ENCODE assay signal across 7 cellular contexts in genomic region chr6:18122128-18123093, GRCh38. TPM values are rescaled to one million over a fixed set of nuclear protein-coding genes. Genes with fewer than 3 reads are reported as not detected.
DNase-seq lines count a peak whose midpoint lies in the region; ATAC-seq and TF ChIP-seq lines count a peak whose summit lies in the region.

TSS of gene NHLRC1 (minus strand) at chr6:18122677. CDS start at chr6:18122606, 71 bp downstream.

- H3K27ac Mint-ChIP-seq in endothelial cell (ENCODE audit: unreplicated experiment) = no peak within 1 kb of the TSS

- no peak within 1 kb of the TSS for H3K27ac ChIP-seq in mesodermal cell (ENCODE audit: low read depth, low read length, severe bottlenecking)

- TF ChIP-seq CTCF in endothelial cell (IDR thresholded peaks at IDR 0.05; ENCODE audit: unreplicated experiment) = peak; percentile 80

- ATAC-seq in GM18867 (IDR thresholded peaks at IDR 0.05; ENCODE audit: unreplicated experiment) (peak; percentile 97), HG03066 (IDR thresholded peaks at IDR 0.05; ENCODE audit: low read depth, unreplicated experiment) (peak; percentile 99)

- peak within 1 kb of the TSS; percentile 9 for H3K4me3 Mint-ChIP-seq in endothelial cell (ENCODE audit: unreplicated experiment)

- no peaks in the 10 kb centered on the region for H3K4me1 ChIP-seq in mesodermal cell (ENCODE audit: control insufficient read depth, insufficient read depth, low read length, poor library complexity, severe bottlenecking)

- H3K4me3 ChIP-seq in mesodermal cell (ENCODE audit: extremely low read depth, insufficient read depth, low read length, poor library complexity, severe bottlenecking) = peak within 1 kb of the TSS; percentile 26

- no peaks in the 10 kb centered on the region for H3K36me3 ChIP-seq in mesodermal cell (ENCODE audit: control insufficient read depth, insufficient read depth, low read length)

- 43 to 49% methylated on average over 75 to 79 of the region's 82 CpGs for WGBS in mesodermal cell (ENCODE audit: insufficient coverage in 2 of 2), 2 experiments

- DNase-seq in NCI-H510A treated with DMSO at 0.1 percent for 48 hours (lab: John Stamatoyannopoulos, UW) = peak; percentile 79
- peak; percentile 73 for DNase-seq in activated CD8-positive, alpha-beta memory T cell treated with anti-CD3 and anti-CD28 coated beads, Interleukin-2, amount 50 U/mL, for 4 hours
- peak; percentile 81 for DNase-seq in endothelial cell (ENCODE audit: low spot score)
- DNase-seq in stimulated activated CD8-positive, alpha-beta memory T cell treated with anti-CD3 and anti-CD28 coated beads, Interleukin-12 subunit alpha, Interleukin-12 subunit beta, amount 100 ng/mL, for 4 hours (ENCODE audit: low read depth) = peak; percentile 57

- no peaks in the 10 kb centered on the region for H3K9me3 ChIP-seq in mesodermal cell (ENCODE audit: control insufficient read depth, low read length)

- H3K27me3 Mint-ChIP-seq in endothelial cell (ENCODE audit: unreplicated experiment) = no peaks in the 10 kb centered on the region

- H3K9me3 Mint-ChIP-seq in endothelial cell (ENCODE audit: unreplicated experiment) = no peaks in the 10 kb centered on the region

- H3K36me3 Mint-ChIP-seq in endothelial cell (ENCODE audit: low read depth, unreplicated experiment) = no peaks in the 10 kb centered on the region

- peaks cover 7% of the 10 kb centered on the region for H3K4me1 Mint-ChIP-seq in endothelial cell (ENCODE audit: unreplicated experiment)

RNA-seq across cellular contexts. Expression of gene NHLRC1, which starts in this region (rescaled TPM):
- total RNA-seq in endothelial cell (ENCODE audit: unreplicated experiment) = 0.64 TPM
- 0.22 TPM for polyA plus RNA-seq in mesodermal cell (2013, experiment 1 of 2)
- not detected for polyA plus RNA-seq in mesodermal cell (2013, experiment 2 of 2)

Comparison
In these comparisons a context has a peak if more than half of its experiments do, and no peak if none do; other contexts are left out.
1. Peak in DNase-seq in endothelial cell; RNA of the gene not detected or under 1 TPM.